In the genomic region with DNA sequence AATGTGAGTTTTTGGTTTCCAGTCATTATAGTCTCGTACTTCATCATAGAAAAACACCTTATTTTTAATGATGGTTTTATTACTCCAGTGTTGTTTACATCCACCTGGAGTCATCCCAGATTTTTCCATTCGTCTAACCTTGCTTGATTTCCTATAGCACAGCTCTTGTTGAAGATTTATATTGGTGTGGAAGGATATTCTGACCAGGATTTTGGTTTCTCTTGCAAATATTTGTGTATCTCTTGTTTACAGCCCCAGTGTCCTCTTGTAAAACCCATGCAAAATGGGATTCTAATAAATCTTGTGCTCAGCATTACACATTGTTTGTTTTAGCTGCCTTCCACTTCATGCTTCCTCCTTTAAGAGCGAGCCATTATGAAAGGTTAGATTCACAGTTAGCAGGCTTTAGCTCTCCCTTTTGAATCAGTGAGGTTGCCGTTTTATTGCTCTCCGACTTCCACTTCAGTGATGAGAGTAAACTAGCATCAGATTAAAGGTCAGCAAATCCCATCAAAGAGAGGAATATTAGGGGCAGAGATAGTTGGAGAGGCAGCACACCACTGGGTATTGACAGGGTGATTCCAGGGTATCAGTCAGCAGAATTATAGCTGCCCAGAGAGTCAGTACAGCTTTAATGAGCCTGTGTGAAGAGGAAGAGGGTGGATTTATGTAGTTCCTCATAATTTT, we compare ENCODE assay signal across 1 cellular context.
TF ChIP-seq lines count a peak whose summit lies in the region.

No MANE protein-coding gene starts in this region.

TF ChIP-seq in IMR-90, 13 proteins besides CTCF, POLR2A, EP300 and RAD21 (continued from another document):
- TF ChIP-seq, protein P1, sequence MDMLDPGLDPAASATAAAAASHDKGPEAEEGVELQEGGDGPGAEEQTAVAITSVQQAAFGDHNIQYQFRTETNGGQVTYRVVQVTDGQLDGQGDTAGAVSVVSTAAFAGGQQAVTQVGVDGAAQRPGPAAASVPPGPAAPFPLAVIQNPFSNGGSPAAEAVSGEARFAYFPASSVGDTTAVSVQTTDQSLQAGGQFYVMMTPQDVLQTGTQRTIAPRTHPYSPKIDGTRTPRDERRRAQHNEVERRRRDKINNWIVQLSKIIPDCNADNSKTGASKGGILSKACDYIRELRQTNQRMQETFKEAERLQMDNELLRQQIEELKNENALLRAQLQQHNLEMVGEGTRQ (IDR thresholded peaks at IDR 0.05; ENCODE audit: low read depth, low read length): no peak
- no peak for TF ChIP-seq FOS (IDR thresholded peaks at IDR 0.05; ENCODE audit: low read depth, low read length)
